In the genomic region with DNA sequence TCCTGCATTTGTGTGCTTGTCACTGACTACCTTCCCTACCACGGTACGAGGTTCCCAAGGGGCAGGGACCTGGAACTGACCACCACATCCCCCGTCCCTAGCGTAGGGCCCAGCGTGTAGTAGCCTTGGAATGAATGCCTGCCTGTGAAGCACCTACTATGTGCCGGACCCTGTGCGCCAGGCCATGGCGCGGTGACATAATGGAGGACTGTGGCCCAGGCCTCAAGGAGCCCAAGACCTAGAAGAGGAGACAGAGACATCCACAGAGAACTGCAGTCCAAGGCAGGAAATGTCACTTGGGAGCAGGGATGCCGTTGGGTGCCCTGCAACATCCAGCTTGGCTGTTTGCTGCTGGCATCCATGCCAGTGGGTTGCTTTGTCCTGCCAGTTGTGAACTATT, we compare ENCODE assay signal across 2 cellular contexts.
TF ChIP-seq lines count a peak whose summit lies in the region.

No MANE protein-coding gene starts in this region.

TF ChIP-seq in H1, 55 proteins besides CTCF, POLR2A, EP300 and RAD21:
- TF ChIP-seq JUN (IDR thresholded peaks at IDR 0.05; ENCODE audit: low read depth, low read length) (no peak), MAFK (IDR thresholded peaks at IDR 0.05; ENCODE audit: low read depth, low read length) (no peak), SUZ12 (IDR thresholded peaks at IDR 0.05; ENCODE audit: low read length) (no peak), CBX5 (IDR thresholded peaks at IDR 0.05; ENCODE audit: low read depth, low read length) (no peak), EGR1 (IDR thresholded peaks at IDR 0.05; ENCODE audit: borderline replicate concordance, low read depth, low read length) (no peak), TBP (IDR thresholded peaks at IDR 0.05; ENCODE audit: low read depth, low read length) (no peak), CHD2 (IDR thresholded peaks at IDR 0.05; ENCODE audit: low read length) (no peak), JUND (IDR thresholded peaks at IDR 0.05; ENCODE audit: low read length) (no peak), POLR2AphosphoS5 (IDR thresholded peaks at IDR 0.05; ENCODE audit: low read depth, low read length) (no peak), PHF8 (conservative IDR thresholded peaks at IDR 0.05; ENCODE audit: low read depth, low read length) (no peak), KDM4A (IDR thresholded peaks at IDR 0.05; ENCODE audit: low read depth, low read length, severe bottlenecking) (no peak), HDAC6 (IDR thresholded peaks at IDR 0.05; ENCODE audit: low read depth, low read length) (no peak), GTF2F1 (IDR thresholded peaks at IDR 0.05; ENCODE audit: borderline replicate concordance, low read depth, low read length) (no peak)
TF ChIP-seq in H1: peak in this region for 0.

TF ChIP-seq in GM12891, 5 proteins besides CTCF, POLR2A, EP300 and RAD21:
- TF ChIP-seq POU2F2 (IDR thresholded peaks at IDR 0.05; ENCODE audit: low read depth, low read length) = no peak
- TF ChIP-seq TAF1 (IDR thresholded peaks at IDR 0.05; ENCODE audit: low read depth, low read length) = no peak
- TF ChIP-seq POLR2AphosphoS5 (IDR thresholded peaks at IDR 0.05; ENCODE audit: low read depth, low read length) = no peak
- TF ChIP-seq SPI1 (IDR thresholded peaks at IDR 0.05; ENCODE audit: low read depth, low read length) = no peak
- TF ChIP-seq PAX5 (IDR thresholded peaks at IDR 0.05; ENCODE audit: insufficient read depth, low read length, severe bottlenecking) = no peak
